8 cellular contexts compared by ENCODE assay signal in genomic region chrY:12662745-12663576, GRCh38.
DNase-seq lines count a peak whose midpoint lies in the region; ATAC-seq lines count a peak whose summit lies in the region.

No MANE protein-coding gene starts in this region.

- H3K27me3 ChIP-seq in NT2/D1 (ENCODE audit: insufficient read depth, insufficient read length): no peaks in the 10 kb centered on the region

- no peaks in the 10 kb centered on the region for H3K9me3 ChIP-seq in NT2/D1 (ENCODE audit: insufficient read depth, low read length)

- peaks cover 3% of the 10 kb centered on the region for H3K36me3 ChIP-seq in NT2/D1 (ENCODE audit: insufficient read depth, insufficient read length, low read length)

- ATAC-seq in GM21723 (IDR thresholded peaks at IDR 0.05; ENCODE audit: unreplicated experiment): no peak
- ATAC-seq in GM19467 (IDR thresholded peaks at IDR 0.05; ENCODE audit: unreplicated experiment): no peak
- no peak for ATAC-seq in GM18909 (IDR thresholded peaks at IDR 0.05; ENCODE audit: poor library complexity, unreplicated experiment)

- H3K9ac ChIP-seq in NT2/D1 (ENCODE audit: insufficient read length, low read depth): peak overlapping the region; percentile 86

- DNase-seq in activated CD4-positive, CD25-positive, alpha-beta regulatory T cell (lab: John Stamatoyannopoulos, UW): peak; percentile 1
- DNase-seq in activated CD4-positive, CD25-positive, alpha-beta regulatory T cell treated with anti-CD3 and anti-CD28 coated beads, Interleukin-2, amount 50 U/mL, for 72 hours: no peak
- DNase-seq in NT2/D1 (ENCODE audit: low read depth, low spot score) (no peak), pons (ENCODE audit: low spot score) (peak; percentile 19)
- peak; percentile 9 for DNase-seq in effector CD8-positive, alpha-beta T cell (lab: John Stamatoyannopoulos, UW)

- peak overlapping the region; percentile 65 for H3K4me3 ChIP-seq in NT2/D1 (ENCODE audit: insufficient read length, low read depth)

- H3K4me1 ChIP-seq in NT2/D1 (ENCODE audit: insufficient read depth, insufficient read length): peaks cover under 1% of the 10 kb centered on the region

Comparison
In these comparisons a context has a peak if more than half of its experiments do, and no peak if none do; other contexts are left out.
1. DNase-seq: peak in activated CD4-positive, CD25-positive, alpha-beta regulatory T cell (4 of 4), effector CD8-positive, alpha-beta T cell (single experiment) and pons (single experiment); none in activated CD4-positive, CD25-positive, alpha-beta regulatory T cell treated with anti-CD3 and anti-CD28 coated beads, Interleukin-2, amount 50 U/mL, for 72 hours (single experiment) and NT2/D1 (single experiment).